In genomic region chr3:172836390-172836997, GRCh38 we compare ENCODE assay signal across 9 cellular contexts.
DNase-seq lines count a peak whose midpoint lies in the region; ATAC-seq and TF ChIP-seq lines count a peak whose summit lies in the region.
"Had no signal": no experiment of that assay in that cellular context is flagged by ENCODE, and none has a peak within 500 bp of the region (broad histone marks: within the 10 kb centered on the region; RNA-seq: fewer than 3 reads in every experiment).

No MANE protein-coding gene starts in this region.

- H3K9me3 ChIP-seq in IMR-90 (ENCODE audit: control insufficient read depth, insufficient read depth, low read length) = no peaks in the 10 kb centered on the region
- no peaks in the 10 kb centered on the region for H3K9me3 ChIP-seq in Peyer's patch
- H3K9me3 ChIP-seq in neural cell (ENCODE audit: low read length) = no peaks in the 10 kb centered on the region

- no peak overlapping the region for H2AK5ac ChIP-seq in IMR-90 (ENCODE audit: low read depth, low read length)

- H3K79me1 ChIP-seq in IMR-90 (ENCODE audit: low read depth in 1 of 2, low read length in 2 of 2) = no peaks in the 10 kb centered on the region

- H4K20me1 ChIP-seq in IMR-90 (ENCODE audit: insufficient read depth, low read length) = no peaks in the 10 kb centered on the region
- no peaks in the 10 kb centered on the region for H4K20me1 ChIP-seq in neural cell (ENCODE audit: insufficient read depth)

- no peak overlapping the region for H3K14ac ChIP-seq in IMR-90 (replicated peaks; ENCODE audit: low read depth, low read length)

- TF ChIP-seq EP300 in neural cell (conservative IDR thresholded peaks at IDR 0.05; ENCODE audit: poor library complexity, severe bottlenecking) = no peak

- in situ Hi-C loops in IMR-90 (cut with MboI; ENCODE audit: low sequenced_read_pairs) = loop anchor here (10.0 kb wide), 1 partner anchor 208 kb away; no protein-coding TSS in a partner anchor

- CTCF ChIA-PET in IMR-90 (lab: Yijun Ruan, JAX) = interaction anchor here (1.0 to 2.0 kb wide), 3 partner anchors 16 to 210 kb away, joined by 3 to 6 read pairs (median 3); no protein-coding TSS in a partner anchor

- DNase-seq in CD14-positive monocyte (ENCODE audit: low spot score) (no peak), IMR-90 (peak; percentile 34), Peyer's patch (peak in 2 of 3 donors; percentile 25 to 57), erythroblast (lab: John Stamatoyannopoulos, UW) (peak; percentile 38 to 62), 8988T (no peak), NCI-H187 treated with DMSO at 0.1 percent for 48 hours (lab: John Stamatoyannopoulos, UW) (no peak)

- TF ChIP-seq POLR2A in IMR-90 (IDR thresholded peaks at IDR 0.05; ENCODE audit: low read depth, low read length) = no peak
- no peak for TF ChIP-seq POLR2A in Peyer's patch (IDR thresholded peaks at IDR 0.05)
- no peak for TF ChIP-seq POLR2A in erythroblast (IDR thresholded peaks at IDR 0.05; ENCODE audit: low read length)

- H3K4me3 ChIP-seq in IMR-90 (ENCODE audit: insufficient read depth, low read depth, low read length) = no peak overlapping the region
- no peak overlapping the region for H3K4me3 ChIP-seq in Peyer's patch
- no peak overlapping the region for H3K4me3 ChIP-seq in neural cell (ENCODE audit: low read length)

- no peak overlapping the region for H2BK20ac ChIP-seq in IMR-90 (ENCODE audit: low read depth, low read length)

- no TSS peak for BruUV-seq in IMR-90 (replicated peaks; lab: Mats Ljungman, UMichigan)

- TF ChIP-seq CTCF in CD14-positive monocyte (IDR thresholded peaks at IDR 0.05) = peak; percentile 51
- peak; percentile 54 for TF ChIP-seq CTCF in IMR-90 (conservative IDR thresholded peaks at IDR 0.05; ENCODE audit: low read depth, low read length)
- TF ChIP-seq CTCF in Peyer's patch (IDR thresholded peaks at IDR 0.05) = peak in 5 of 6 experiments; percentile 12 to 58 (median 52)
- peak; percentile 47 for TF ChIP-seq CTCF in neural cell (IDR thresholded peaks at IDR 0.05; ENCODE audit: poor library complexity, severe bottlenecking)

- H3K9me2 ChIP-seq in neural cell (ENCODE audit: insufficient read depth, low read length) = no peaks in the 10 kb centered on the region

- H3K4me2 ChIP-seq in IMR-90 (ENCODE audit: low read depth, low read length) (no peak overlapping the region), neural cell (ENCODE audit: low read length) (no peak overlapping the region)

- H2AFZ ChIP-seq in IMR-90 (replicated peaks; ENCODE audit: low read length, poor library complexity) (no peak overlapping the region), neural cell (ENCODE audit: low read depth, low read length) (no peak overlapping the region)

- H2BK5ac ChIP-seq in IMR-90 (ENCODE audit: low read depth, low read length, poor library complexity, severe bottlenecking) = no peak overlapping the region

- H2BK15ac ChIP-seq in IMR-90 (ENCODE audit: low read depth, low read length) = no peak overlapping the region

- H3K36me3 Mint-ChIP-seq in CD14-positive monocyte = no peaks in the 10 kb centered on the region
- H3K36me3 Mint-ChIP-seq: IgD-negative memory B cell had no signal

- H3K27ac ChIP-seq in IMR-90 (ENCODE audit: insufficient read depth, low read length) (no peak overlapping the region), Peyer's patch (no peak overlapping the region), neural cell (ENCODE audit: low read length) (no peak overlapping the region)

- H3K79me2 ChIP-seq in neural cell (replicated peaks; ENCODE audit: insufficient read depth, low read length) = no peaks in the 10 kb centered on the region

- no peak overlapping the region for H4K5ac ChIP-seq in IMR-90 (ENCODE audit: low read depth, low read length)

- dilution Hi-C loops in IMR-90 (cut with HindIII; ENCODE audit: low sequenced_read_pairs, unreplicated experiment) = no loop called here

- intact Hi-C loops in CD14-positive monocyte (cut with micrococcal nuclease) = no loop called here
- intact Hi-C loops in IMR-90 (cut with micrococcal nuclease) = loop anchor here (1.0 kb wide), 1 partner anchor 209 kb away; no protein-coding TSS in a partner anchor

- H3K9me1 ChIP-seq in IMR-90 (ENCODE audit: insufficient read depth, low read length) = no peaks in the 10 kb centered on the region

- H4K91ac ChIP-seq in IMR-90 (ENCODE audit: insufficient read depth, low read depth, low read length) = no peak overlapping the region

- H4K8ac ChIP-seq in IMR-90 (ENCODE audit: low read depth in 2 of 2, low read length in 2 of 2) = no peak overlapping the region

- H3K4me1 Mint-ChIP-seq in CD14-positive monocyte = no peaks in the 10 kb centered on the region
- H3K4me1 Mint-ChIP-seq: IgD-negative memory B cell had no signal

- no peaks in the 10 kb centered on the region for H3K4me1 ChIP-seq in IMR-90 (ENCODE audit: control insufficient read depth, insufficient read depth, low read length)
- no peaks in the 10 kb centered on the region for H3K4me1 ChIP-seq in Peyer's patch

- H3K23ac ChIP-seq in IMR-90 (ENCODE audit: low read depth, low read length) = no peak overlapping the region

- H3K36me3 ChIP-seq in IMR-90 (ENCODE audit: control insufficient read depth, insufficient read depth, low read length) (no peaks in the 10 kb centered on the region), Peyer's patch (no peaks in the 10 kb centered on the region), neural cell (ENCODE audit: insufficient read depth, low read length) (no peaks in the 10 kb centered on the region)

- H3K4ac ChIP-seq in IMR-90 (ENCODE audit: low read depth, low read length) = no peak overlapping the region

- TF ChIP-seq RAD21 in IMR-90 (IDR thresholded peaks at IDR 0.05; ENCODE audit: low read length) (peak; percentile 47), neural cell (conservative IDR thresholded peaks at IDR 0.05) (peak; percentile 34)

- peaks cover 8% of the 10 kb centered on the region for H3K27me3 ChIP-seq in IMR-90 (ENCODE audit: control insufficient read depth, insufficient read depth, low read length)
- H3K27me3 ChIP-seq in Peyer's patch = no peaks in the 10 kb centered on the region
- no peaks in the 10 kb centered on the region for H3K27me3 ChIP-seq in neural cell (ENCODE audit: insufficient read depth, low read depth, low read length)

- H2AK9ac ChIP-seq in IMR-90 (replicated peaks; ENCODE audit: low read depth, low read length, poor library complexity) = no peak overlapping the region

- no peak overlapping the region for H2BK120ac ChIP-seq in IMR-90 (ENCODE audit: low read depth, low read length)

- POLR2A ChIA-PET in IMR-90 (lab: Charles Lee; ENCODE audit: unreplicated experiment) = no interaction called here

- H3K9me3 Mint-ChIP-seq in CD14-positive monocyte = no peaks in the 10 kb centered on the region
- H3K9me3 Mint-ChIP-seq: IgD-negative memory B cell had no signal

- H3K27me3 Mint-ChIP-seq in CD14-positive monocyte (ENCODE audit: low read depth in 3 of 3) = peaks cover 2 to 8% (median 7%) of the 10 kb centered on the region in 3 donors

- H3K4me3 Mint-ChIP-seq in CD14-positive monocyte = peak overlapping the region in 1 of 2 donors; percentile 11
- H3K4me3 Mint-ChIP-seq: IgD-negative memory B cell had no signal

- ATAC-seq in GM18870 (IDR thresholded peaks at IDR 0.05; ENCODE audit: unreplicated experiment) (peak; percentile 51), IMR-90 (ENCODE audit: low read depth) (peak; percentile 82)

- no peaks in the 10 kb centered on the region for H3F3A ChIP-seq in neural cell (ENCODE audit: insufficient read depth, low read length, poor library complexity, severe bottlenecking)

- peak overlapping the region in 1 of 7 donors; percentile 38 for H3K27ac Mint-ChIP-seq in CD14-positive monocyte
- H3K27ac Mint-ChIP-seq: IgD-negative memory B cell had no signal

- no peak overlapping the region for H3K56ac ChIP-seq in IMR-90 (ENCODE audit: extremely low read depth, insufficient read depth, low read length)

- WGBS in IMR-90 (ENCODE audit: extremely low coverage in 2 of 2, insufficient read length in 1 of 2), 2 experiments = 47% methylated on average over 2 of the region's 6 CpGs; no CpG with 5 or more reads in 1 of the 2 experiments

- H3K9ac ChIP-seq in IMR-90 (ENCODE audit: low read depth, low read length) = no peak overlapping the region
- no peak overlapping the region for H3K9ac ChIP-seq in neural cell (ENCODE audit: low read length)

- no peak overlapping the region for H3K18ac ChIP-seq in IMR-90 (ENCODE audit: low read depth, low read length)

TF ChIP-seq in IMR-90, 13 proteins besides CTCF, POLR2A, EP300 and RAD21:
- no peak for TF ChIP-seq RCOR1 (IDR thresholded peaks at IDR 0.05; ENCODE audit: insufficient replicate concordance, low read length)
- no peak for TF ChIP-seq CHD1 (IDR thresholded peaks at IDR 0.05; ENCODE audit: low read depth, low read length)
- no peak for TF ChIP-seq MAZ (IDR thresholded peaks at IDR 0.05; ENCODE audit: borderline replicate concordance, low read depth, low read length)
- peak; percentile 35 for TF ChIP-seq SMC3 (IDR thresholded peaks at IDR 0.05; ENCODE audit: low read depth, low read length)

TF ChIP-seq in neural cell, 6 proteins besides CTCF, POLR2A, EP300 and RAD21:
- TF ChIP-seq EZH2 (IDR thresholded peaks at IDR 0.05; ENCODE audit: borderline replicate concordance, insufficient read depth, low read length, poor library complexity, severe bottlenecking) (no peak), SMC3 (conservative IDR thresholded peaks at IDR 0.05; ENCODE audit: poor library complexity) (peak; percentile 20)

Comparison
In these comparisons a context has a peak if more than half of its experiments do, and no peak if none do; other contexts are left out.
1. DNase-seq: peak in IMR-90 (single experiment), Peyer's patch (2 of 3) and erythroblast (2 of 2); none in CD14-positive monocyte (single experiment), 8988T (single experiment) and NCI-H187 treated with DMSO at 0.1 percent for 48 hours (single experiment).
2. Peak in every context shown above with its lines, with median percentiles within 50 percentile points of each other: CTCF ChIP-seq.